Comparison of ENCODE assay signal across 1 cellular context in the genomic region with DNA sequence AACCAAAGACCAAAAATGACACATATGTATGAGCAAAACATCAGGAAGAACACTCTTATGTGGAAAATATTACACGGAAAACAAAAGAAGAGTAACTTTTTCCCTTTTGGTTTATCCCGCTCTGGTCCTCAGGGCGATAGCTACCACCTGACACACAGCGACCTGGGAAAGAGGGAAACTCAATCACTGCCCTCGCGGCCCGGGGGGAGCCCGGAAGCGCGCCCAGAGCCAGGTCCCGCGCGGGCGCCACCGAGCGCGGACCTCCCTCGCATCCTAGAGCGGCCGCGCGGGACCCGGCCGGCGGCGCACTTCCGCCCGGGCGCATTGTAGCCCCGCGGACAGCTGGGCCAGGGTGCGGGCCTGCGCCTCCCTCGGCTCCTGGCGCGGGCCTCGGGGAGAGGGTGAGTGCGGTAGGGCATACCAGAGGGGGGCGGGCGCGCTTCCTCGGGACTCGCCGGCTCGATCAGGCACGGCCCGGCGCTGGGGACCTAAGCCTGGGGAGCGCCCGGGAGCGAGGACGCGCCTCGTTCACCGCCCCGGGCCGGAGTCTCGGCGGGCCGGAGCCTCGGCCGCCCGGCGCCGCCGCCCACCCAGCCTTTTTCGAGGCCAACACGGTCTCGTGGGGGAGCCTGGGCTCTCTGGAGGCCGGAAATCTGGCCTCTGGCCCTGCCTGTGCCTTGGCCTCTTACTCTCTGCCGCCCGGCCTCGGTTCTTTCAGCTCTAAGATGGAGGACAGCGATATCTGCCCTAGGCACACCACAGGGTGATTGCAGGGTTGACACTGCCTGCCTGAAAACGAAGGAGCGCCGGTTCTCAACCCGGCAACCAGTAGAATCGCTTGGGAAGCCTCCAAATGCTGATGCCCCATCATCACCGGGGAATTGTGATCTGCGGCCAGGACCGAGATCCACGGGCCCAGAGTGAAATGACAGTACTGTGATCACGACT.
TF ChIP-seq lines count a peak whose summit lies in the region.

A gene with protein sequence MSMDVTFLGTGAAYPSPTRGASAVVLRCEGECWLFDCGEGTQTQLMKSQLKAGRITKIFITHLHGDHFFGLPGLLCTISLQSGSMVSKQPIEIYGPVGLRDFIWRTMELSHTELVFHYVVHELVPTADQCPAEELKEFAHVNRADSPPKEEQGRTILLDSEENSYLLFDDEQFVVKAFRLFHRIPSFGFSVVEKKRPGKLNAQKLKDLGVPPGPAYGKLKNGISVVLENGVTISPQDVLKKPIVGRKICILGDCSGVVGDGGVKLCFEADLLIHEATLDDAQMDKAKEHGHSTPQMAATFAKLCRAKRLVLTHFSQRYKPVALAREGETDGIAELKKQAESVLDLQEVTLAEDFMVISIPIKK (plus strand): TSS at position 327 of the 948 bp plus-strand sequence. CDS start 6,365 bp downstream, outside the sequence.

TF ChIP-seq in HepG2, 621 proteins besides CTCF, POLR2A, EP300 and RAD21 (continued from another document and continues in another):
- TF ChIP-seq ZNF343 (CRISPR knock-in tag; IDR thresholded peaks at IDR 0.05) (0 out of 2 replicates have a peak, but pooled peaks have one; percentile 80), SNRNP70 (IDR thresholded peaks at IDR 0.05; ENCODE audit: low read depth, low read length) (no peak), ARNT2 (CRISPR knock-in tag; IDR thresholded peaks at IDR 0.05; ENCODE audit: low read depth) (peak; percentile 87), ZBTB3 (CRISPR knock-in tag; IDR thresholded peaks at IDR 0.05; ENCODE audit: borderline replicate concordance, low read depth) (0 out of 2 replicates have a peak, but pooled peaks have one; percentile 62), ZNF317 (CRISPR knock-in tag; IDR thresholded peaks at IDR 0.05) (no peak), ZSCAN31 (CRISPR knock-in tag; IDR thresholded peaks at IDR 0.05; ENCODE audit: low read depth) (peak; percentile 88), MAX (IDR thresholded peaks at IDR 0.05) (peak; percentile 83), RXRA (CRISPR knock-in tag; IDR thresholded peaks at IDR 0.05) (no peak), HNRNPK (IDR thresholded peaks at IDR 0.05; ENCODE audit: low read depth, low read length, poor library complexity, severe bottlenecking) (peak; percentile 88), SMARCC2 (IDR thresholded peaks at IDR 0.05) (no peak), ZFP41 (CRISPR knock-in tag; IDR thresholded peaks at IDR 0.05; ENCODE audit: borderline replicate concordance) (no peak), ZNF407 (CRISPR knock-in tag; IDR thresholded peaks at IDR 0.05; ENCODE audit: not compliant biosample characterization) (no peak), SRF (IDR thresholded peaks at IDR 0.05; ENCODE audit: low read depth, low read length) (no peak), MAFG (CRISPR knock-in tag; IDR thresholded peaks at IDR 0.05) (no peak), GTF2F1 (IDR thresholded peaks at IDR 0.05; ENCODE audit: low read length) (no peak), SALL1 (CRISPR knock-in tag; IDR thresholded peaks at IDR 0.05) (peak; percentile 61; the same call in 1 of the 2 replicates), ZNF124 (CRISPR knock-in tag; IDR thresholded peaks at IDR 0.05) (peak; percentile 50; the same call in 1 of the 2 replicates), HDAC6 (IDR thresholded peaks at IDR 0.05; ENCODE audit: low read depth, low read length) (no peak), ZNF512B (CRISPR knock-in tag; IDR thresholded peaks at IDR 0.05; ENCODE audit: borderline replicate concordance) (no peak), ZNF17 (CRISPR knock-in tag; IDR thresholded peaks at IDR 0.05) (no peak), SAFB2 (CRISPR knock-in tag; IDR thresholded peaks at IDR 0.05; ENCODE audit: borderline replicate concordance, low read depth) (peak; percentile 80; the same call in 1 of the 2 replicates), NFIB (CRISPR knock-in tag; IDR thresholded peaks at IDR 0.05; ENCODE audit: borderline replicate concordance) (no peak), STAT5B (CRISPR knock-in tag; IDR thresholded peaks at IDR 0.05) (no peak; the same call in 1 of the 2 replicates), DR1 (CRISPR knock-in tag; IDR thresholded peaks at IDR 0.05) (peak; percentile 55; the same call in 1 of the 2 replicates), ATF5 (CRISPR knock-in tag; IDR thresholded peaks at IDR 0.05; ENCODE audit: low read depth) (no peak; the same call in 1 of the 2 replicates), MZF1 (CRISPR knock-in tag; IDR thresholded peaks at IDR 0.05; ENCODE audit: borderline replicate concordance) (no peak), SMARCE1 (IDR thresholded peaks at IDR 0.05; ENCODE audit: borderline replicate concordance) (no peak), ZNF570 (CRISPR knock-in tag; IDR thresholded peaks at IDR 0.05; ENCODE audit: borderline replicate concordance) (no peak), ZZZ3 (CRISPR knock-in tag; IDR thresholded peaks at IDR 0.05; ENCODE audit: borderline replicate concordance) (peak; percentile 35; the same call in 1 of the 2 replicates), ZNF782 (CRISPR knock-in tag; IDR thresholded peaks at IDR 0.05; ENCODE audit: borderline replicate concordance) (no peak), HNRNPUL1 (IDR thresholded peaks at IDR 0.05; ENCODE audit: low read depth, low read length) (no peak)
- TF ChIP-seq, protein P1, sequence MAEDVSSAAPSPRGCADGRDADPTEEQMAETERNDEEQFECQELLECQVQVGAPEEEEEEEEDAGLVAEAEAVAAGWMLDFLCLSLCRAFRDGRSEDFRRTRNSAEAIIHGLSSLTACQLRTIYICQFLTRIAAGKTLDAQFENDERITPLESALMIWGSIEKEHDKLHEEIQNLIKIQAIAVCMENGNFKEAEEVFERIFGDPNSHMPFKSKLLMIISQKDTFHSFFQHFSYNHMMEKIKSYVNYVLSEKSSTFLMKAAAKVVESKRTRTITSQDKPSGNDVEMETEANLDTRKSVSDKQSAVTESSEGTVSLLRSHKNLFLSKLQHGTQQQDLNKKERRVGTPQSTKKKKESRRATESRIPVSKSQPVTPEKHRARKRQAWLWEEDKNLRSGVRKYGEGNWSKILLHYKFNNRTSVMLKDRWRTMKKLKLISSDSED (CRISPR knock-in tag; IDR thresholded peaks at IDR 0.05) = 0 out of 2 replicates have a peak, but pooled peaks have one; percentile 64
- TF ChIP-seq, protein P2, sequence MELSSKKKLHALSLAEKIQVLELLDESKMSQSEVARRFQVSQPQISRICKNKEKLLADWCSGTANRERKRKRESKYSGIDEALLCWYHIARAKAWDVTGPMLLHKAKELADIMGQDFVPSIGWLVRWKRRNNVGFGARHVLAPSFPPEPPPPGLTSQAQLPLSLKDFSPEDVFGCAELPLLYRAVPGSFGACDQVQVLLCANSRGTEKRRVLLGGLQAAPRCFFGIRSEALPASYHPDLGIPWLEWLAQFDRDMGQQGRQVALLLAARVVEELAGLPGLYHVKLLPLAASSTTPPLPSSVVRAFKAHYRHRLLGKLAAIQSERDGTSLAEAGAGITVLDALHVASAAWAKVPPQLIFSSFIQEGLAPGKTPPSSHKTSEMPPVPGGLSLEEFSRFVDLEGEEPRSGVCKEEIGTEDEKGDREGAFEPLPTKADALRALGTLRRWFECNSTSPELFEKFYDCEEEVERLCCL (CRISPR knock-in tag; IDR thresholded peaks at IDR 0.05; ENCODE audit: borderline replicate concordance) = no peak
- TF ChIP-seq, protein P3, sequence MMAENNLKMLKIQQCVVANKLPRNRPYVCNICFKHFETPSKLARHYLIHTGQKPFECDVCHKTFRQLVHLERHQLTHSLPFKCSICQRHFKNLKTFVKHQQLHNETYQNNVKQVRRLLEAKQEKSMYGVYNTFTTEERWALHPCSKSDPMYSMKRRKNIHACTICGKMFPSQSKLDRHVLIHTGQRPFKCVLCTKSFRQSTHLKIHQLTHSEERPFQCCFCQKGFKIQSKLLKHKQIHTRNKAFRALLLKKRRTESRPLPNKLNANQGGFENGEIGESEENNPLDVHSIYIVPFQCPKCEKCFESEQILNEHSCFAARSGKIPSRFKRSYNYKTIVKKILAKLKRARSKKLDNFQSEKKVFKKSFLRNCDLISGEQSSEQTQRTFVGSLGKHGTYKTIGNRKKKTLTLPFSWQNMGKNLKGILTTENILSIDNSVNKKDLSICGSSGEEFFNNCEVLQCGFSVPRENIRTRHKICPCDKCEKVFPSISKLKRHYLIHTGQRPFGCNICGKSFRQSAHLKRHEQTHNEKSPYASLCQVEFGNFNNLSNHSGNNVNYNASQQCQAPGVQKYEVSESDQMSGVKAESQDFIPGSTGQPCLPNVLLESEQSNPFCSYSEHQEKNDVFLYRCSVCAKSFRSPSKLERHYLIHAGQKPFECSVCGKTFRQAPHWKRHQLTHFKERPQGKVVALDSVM (CRISPR knock-in tag; IDR thresholded peaks at IDR 0.05) = peak; percentile 93
- TF ChIP-seq, protein P4, sequence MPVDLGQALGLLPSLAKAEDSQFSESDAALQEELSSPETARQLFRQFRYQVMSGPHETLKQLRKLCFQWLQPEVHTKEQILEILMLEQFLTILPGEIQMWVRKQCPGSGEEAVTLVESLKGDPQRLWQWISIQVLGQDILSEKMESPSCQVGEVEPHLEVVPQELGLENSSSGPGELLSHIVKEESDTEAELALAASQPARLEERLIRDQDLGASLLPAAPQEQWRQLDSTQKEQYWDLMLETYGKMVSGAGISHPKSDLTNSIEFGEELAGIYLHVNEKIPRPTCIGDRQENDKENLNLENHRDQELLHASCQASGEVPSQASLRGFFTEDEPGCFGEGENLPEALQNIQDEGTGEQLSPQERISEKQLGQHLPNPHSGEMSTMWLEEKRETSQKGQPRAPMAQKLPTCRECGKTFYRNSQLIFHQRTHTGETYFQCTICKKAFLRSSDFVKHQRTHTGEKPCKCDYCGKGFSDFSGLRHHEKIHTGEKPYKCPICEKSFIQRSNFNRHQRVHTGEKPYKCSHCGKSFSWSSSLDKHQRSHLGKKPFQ (CRISPR knock-in tag; IDR thresholded peaks at IDR 0.05; ENCODE audit: insufficient replicate concordance) = peak; percentile 17
